Comparison of ENCODE assay signal across 9 cellular contexts in the genomic region with DNA sequence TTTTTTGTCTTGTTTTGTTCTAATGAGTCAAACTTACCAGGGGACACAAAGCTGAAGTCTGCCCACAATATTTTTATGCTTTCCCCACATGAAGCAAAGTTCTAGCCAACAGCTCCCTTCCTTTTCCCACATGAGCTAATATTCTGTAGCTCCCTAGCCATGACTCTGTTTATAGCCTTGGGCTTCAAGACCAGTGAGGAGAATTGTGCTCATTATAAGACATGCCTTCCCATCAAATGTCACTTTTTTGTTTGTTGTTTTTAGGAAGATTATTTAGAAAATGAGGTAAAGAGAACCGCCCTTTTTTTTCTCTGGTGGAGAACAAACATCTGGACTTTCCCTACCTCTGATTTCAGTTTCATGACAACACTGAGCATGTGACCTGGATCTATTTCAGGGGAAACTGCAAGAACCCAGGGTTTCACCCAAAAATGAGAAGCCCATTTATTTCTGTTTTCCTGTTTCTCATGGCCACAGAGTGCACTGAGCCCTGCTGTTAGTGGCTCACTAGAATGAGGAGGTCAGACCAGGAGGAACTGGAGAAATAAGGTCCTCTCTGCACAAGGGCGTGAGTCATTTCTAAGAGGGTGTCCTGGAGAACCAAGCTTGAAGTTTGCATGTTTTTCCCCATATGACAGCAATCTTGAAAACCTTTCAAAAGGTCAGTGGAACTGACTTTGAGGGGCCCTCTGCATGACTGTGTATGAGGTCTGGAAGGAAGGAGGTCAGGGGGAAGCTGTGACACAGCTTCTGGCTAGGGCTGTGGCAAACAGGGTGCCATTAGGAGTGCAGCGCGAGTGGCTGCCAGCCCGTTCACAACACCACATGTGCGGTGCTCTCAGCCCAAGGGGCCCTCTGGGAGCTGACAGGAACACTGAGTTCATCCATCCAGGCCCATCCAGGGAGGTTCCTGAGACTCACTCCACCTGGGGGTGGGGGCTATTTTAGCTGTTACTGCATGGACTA. TPM values are rescaled to one million over a fixed set of nuclear protein-coding genes. Genes with fewer than 3 reads are reported as not detected.
A peak's percentile ranks its signal among the peaks of the same experiment; 100 is the strongest.
DNase-seq lines count a peak whose midpoint lies in the region; ATAC-seq, FAIRE-seq and TF ChIP-seq lines count a peak whose summit lies in the region.
"Had no signal": no experiment of that assay in that cellular context is flagged by ENCODE, and none has a peak within 500 bp of the region (broad histone marks: within the 10 kb centered on the region; RNA-seq: fewer than 3 reads in every experiment).

No MANE protein-coding gene starts in this region.

- 59% methylated on average over 6 of the region's 6 CpGs for WGBS in liver
- WGBS in HepG2 (ENCODE audit: low lambda C conversion rate): 50% methylated on average over 2 of the region's 6 CpGs
- WGBS in heart left ventricle, 4 donors: 33 to 55% (median 48%) methylated on average over 6 of the region's 6 CpGs

- ATAC-seq in HepG2 (no peak), HG02798 (IDR thresholded peaks at IDR 0.05; ENCODE audit: poor library complexity, unreplicated experiment) (peak; percentile 84), heart left ventricle (peak; percentile 77 to 80 (median 80))

- DNase-seq in HepG2 (ENCODE audit: low spot score) (no peak), Peyer's patch (peak in 1 of 3 donors; percentile 51), heart left ventricle (peak in 4 of 5 donors; percentile 19 to 71 (median 36)), tibial artery (peak; percentile 80), mesenteric fat pad (ENCODE audit: low spot score) (no peak), NCI-H82 treated with DMSO at 0.1 percent for 48 hours (lab: John Stamatoyannopoulos, UW; ENCODE audit: unreplicated experiment) (no peak)

- in situ Hi-C loops in HepG2 (cut with HindIII; ENCODE audit: extremely low pct_ligation_motif_present, low pct_unique_long_range_greater_than_20kb): no loop called here

- no peak overlapping the region for H2AFZ ChIP-seq in HepG2 (ENCODE audit: low read length)

- no TSS peak for BruUV-seq in HepG2 (replicated peaks; lab: Mats Ljungman, UMichigan)

- no peak overlapping the region for H3K4me2 ChIP-seq in HepG2 (ENCODE audit: low read depth, low read length)

- no peak for TF ChIP-seq CTCF in liver (IDR thresholded peaks at IDR 0.05; ENCODE audit: low read depth, low read length, missing input control)
- no peak for TF ChIP-seq CTCF in HepG2 (CRISPR knock-in tag; IDR thresholded peaks at IDR 0.05)
- TF ChIP-seq CTCF in Peyer's patch (IDR thresholded peaks at IDR 0.05): no peak
- TF ChIP-seq CTCF in heart left ventricle (IDR thresholded peaks at IDR 0.05): no peak
- TF ChIP-seq CTCF in tibial artery (IDR thresholded peaks at IDR 0.05): no peak

- no peaks in the 10 kb centered on the region for H4K20me1 ChIP-seq in HepG2 (ENCODE audit: insufficient read depth, low read length)

- peaks cover 11 to 34% (median 22%) of the 10 kb centered on the region in 4 donors for H3K4me1 ChIP-seq in liver (ENCODE audit: control insufficient read depth in 4 of 4, insufficient read depth in 4 of 4, low read length in 3 of 4)
- peaks cover 12% of the 10 kb centered on the region for H3K4me1 ChIP-seq in HepG2 (ENCODE audit: insufficient read depth, low read length)
- H3K4me1 ChIP-seq in Peyer's patch: no peaks in the 10 kb centered on the region
- H3K4me1 ChIP-seq in heart left ventricle: peaks cover 0 to 42% (median 20%) of the 10 kb centered on the region in 12 donors
- H3K4me1 ChIP-seq in tibial artery: no peaks in the 10 kb centered on the region

- no peaks in the 10 kb centered on the region for H3K79me2 ChIP-seq in HepG2 (ENCODE audit: insufficient read depth, low read length)

- H3K27ac ChIP-seq in liver (ENCODE audit: low read depth in 1 of 2, low read length in 2 of 2) (peak overlapping the region; percentile 58 to 67), HepG2 (ENCODE audit: extremely low read length, insufficient read depth, low read length) (no peak overlapping the region), Peyer's patch (peak overlapping the region in 3 of 4 donors; percentile 34 to 66 (median 56)), heart left ventricle (peak overlapping the region; percentile 31 to 81 (median 60)), tibial artery (no peak overlapping the region)

- H3K9ac ChIP-seq in liver (ENCODE audit: low read depth in 1 of 2, low read length in 2 of 2): peak overlapping the region in 1 of 2 donors; percentile 47
- no peak overlapping the region for H3K9ac ChIP-seq in HepG2 (ENCODE audit: insufficient read depth, low read depth, low read length)

- TF ChIP-seq EP300 in HepG2 (IDR thresholded peaks at IDR 0.05; ENCODE audit: low read depth in 2 of 2, low read length in 2 of 2) (no peak), HepG2 (CRISPR knock-in tag; IDR thresholded peaks at IDR 0.05; ENCODE audit: borderline replicate concordance) (no peak)

- CTCF ChIA-PET in HepG2 (lab: Yijun Ruan, JAX; ENCODE audit: low intra/inter-chr PET ratio, low total read pairs): no interaction called here

- H3K9me3 ChIP-seq in liver (ENCODE audit: control insufficient read depth in 4 of 4, low read length in 3 of 4): no peaks in the 10 kb centered on the region
- H3K9me3 ChIP-seq in HepG2 (ENCODE audit: low read length): no peaks in the 10 kb centered on the region
- H3K9me3 ChIP-seq in Peyer's patch: no peaks in the 10 kb centered on the region
- H3K9me3 ChIP-seq in heart left ventricle: no peaks in the 10 kb centered on the region
- no peaks in the 10 kb centered on the region for H3K9me3 ChIP-seq in tibial artery
- H3K9me3 ChIP-seq: adrenal gland had no signal

- TF ChIP-seq POLR2A in HepG2 (IDR thresholded peaks at IDR 0.05; ENCODE audit: insufficient read depth in 1 of 2, low read depth in 2 of 2, low read length in 2 of 2) (no peak), Peyer's patch (IDR thresholded peaks at IDR 0.05) (no peak), heart left ventricle (IDR thresholded peaks at IDR 0.05) (no peak)

- FAIRE-seq in HepG2 (lab: Jason Lieb, UNC): no peak

- H3K27me3 ChIP-seq in liver (ENCODE audit: control insufficient read depth in 4 of 4, insufficient read depth in 4 of 4, low read length in 3 of 4): no peaks in the 10 kb centered on the region
- H3K27me3 ChIP-seq in HepG2 (ENCODE audit: control insufficient read depth in 1 of 2, insufficient read depth in 2 of 2, low read length in 2 of 2): no peaks in the 10 kb centered on the region
- no peaks in the 10 kb centered on the region for H3K27me3 ChIP-seq in Peyer's patch
- H3K27me3 ChIP-seq in heart left ventricle: peaks cover 0 to 9% (median 0%) of the 10 kb centered on the region in 9 donors
- no peaks in the 10 kb centered on the region for H3K27me3 ChIP-seq in tibial artery
- H3K27me3 ChIP-seq: adrenal gland had no signal

- intact Hi-C loops in HepG2 (cut with micrococcal nuclease; ENCODE audit: unreplicated experiment): no loop called here
- intact Hi-C loops in heart left ventricle (cut with DNase I): loop anchor here in 2 of 10 donors (2.0 to 5.0 kb wide), 2 partner anchors 41 to 54 kb away; no protein-coding TSS in a partner anchor
- intact Hi-C loops in tibial artery (cut with DNase I; ENCODE audit: low total_unique reads): no loop called here

- TF ChIP-seq RAD21 in liver (IDR thresholded peaks at IDR 0.05): no peak
- no peak for TF ChIP-seq RAD21 in HepG2 (CRISPR knock-in tag; IDR thresholded peaks at IDR 0.05)

- POLR2A ChIA-PET in HepG2 (lab: Yijun Ruan, JAX): no interaction called here

- H3K36me3 ChIP-seq in liver (ENCODE audit: control insufficient read depth in 4 of 4, insufficient read depth in 3 of 4, low read depth in 1 of 4, low read length in 3 of 4) (no peaks in the 10 kb centered on the region), HepG2 (replicated peaks in 1 of 2; ENCODE audit: control insufficient read depth in 1 of 2, insufficient read depth in 2 of 2, low read length in 2 of 2) (no peaks in the 10 kb centered on the region), Peyer's patch (no peaks in the 10 kb centered on the region), heart left ventricle (no peaks in the 10 kb centered on the region), tibial artery (no peaks in the 10 kb centered on the region)
- H3K36me3 ChIP-seq: adrenal gland had no signal

- H3K4me3 ChIP-seq in liver (ENCODE audit: low read depth in 1 of 3, low read length in 3 of 3) (no peak overlapping the region), HepG2 (replicated peaks in 1 of 3; ENCODE audit: insufficient read depth in 1 of 3, low read depth in 2 of 3, low read length in 3 of 3) (no peak overlapping the region), Peyer's patch (no peak overlapping the region), heart left ventricle (no peak overlapping the region), tibial artery (no peak overlapping the region)
- H3K4me3 ChIP-seq: adrenal gland had no signal

RNA-seq across cellular contexts. Expression of a gene that starts 55.1 kb away (rescaled TPM):
- 10 to 100 TPM in 1 of 2 donors, 1 to 10 TPM in 1; 5.8 to 13.2 TPM for total RNA-seq in liver
- polyA plus RNA-seq in liver: 1 to 10 TPM; 2.9 to 5.7 TPM
- 2.6 and 5.2 TPM in 2 replicates for total RNA-seq in HepG2 (2016; rRNA removed; fragmentation: Illumina TruSeq; extraction: Trizol)
- total RNA-seq in HepG2 (2016; cell fraction: cytosol; rRNA removed; fragmentation: Illumina TruSeq; extraction: Trizol; ENCODE audit: low read depth): 1.1 and 1.3 TPM in 2 replicates
- 2.8 and 5.0 TPM in 2 replicates for total RNA-seq in HepG2 (2016; cell fraction: insoluble cytoplasmic fraction; rRNA removed; fragmentation: Illumina TruSeq; extraction: Trizol)
- total RNA-seq in HepG2 (2016; cell fraction: membrane; rRNA removed; fragmentation: Illumina TruSeq; extraction: Trizol): 1.9 and 2.2 TPM in 2 replicates
- 3.6 and 5.2 TPM in 2 replicates for total RNA-seq in HepG2 (2016; cell fraction: nucleus; rRNA removed; fragmentation: Illumina TruSeq; extraction: Trizol)
- polyA plus RNA-seq in HepG2 (2011; rRNA removed): 2.4 and 2.8 TPM in 2 replicates
- polyA plus RNA-seq in HepG2 (2011; cell fraction: cytosol; rRNA removed): 3.3 and 4.2 TPM in 2 replicates
- 2.5 and 3.6 TPM in 2 replicates for polyA plus RNA-seq in HepG2 (2011; cell fraction: nucleus; rRNA removed)
- 2.3 and 2.6 TPM in 2 replicates for polyA plus RNA-seq in HepG2 (2012)
- polyA plus RNA-seq in HepG2 (2016; cell fraction: cytosol; fragmentation: Illumina TruSeq; extraction: Trizol; ENCODE audit: low read depth): 0.46 and 0.62 TPM in 2 replicates
- polyA plus RNA-seq in HepG2 (2016; cell fraction: insoluble cytoplasmic fraction; fragmentation: Illumina TruSeq; extraction: Trizol; ENCODE audit: low read depth): 1.7 and 2.0 TPM in 2 replicates
- 0.87 and 0.94 TPM in 2 replicates for polyA plus RNA-seq in HepG2 (2016; cell fraction: membrane; fragmentation: Illumina TruSeq; extraction: Trizol; ENCODE audit: low read depth)
- polyA plus RNA-seq in HepG2 (2016; cell fraction: nucleus; fragmentation: Illumina TruSeq; extraction: Trizol; ENCODE audit: insufficient read depth, low read depth): 3.1 and 3.3 TPM in 2 replicates
- polyA minus RNA-seq in HepG2 (2011; rRNA and poly(A)+ RNA removed; ENCODE audit: low replicate concordance): 0.07 and 5.7 TPM in 2 replicates
- 2.6 and 4.3 TPM in 2 replicates for polyA minus RNA-seq in HepG2 (2011; cell fraction: cytosol; rRNA and poly(A)+ RNA removed)
- 3.5 and 4.4 TPM in 2 replicates for polyA minus RNA-seq in HepG2 (2011; cell fraction: nucleus; rRNA and poly(A)+ RNA removed)
- total RNA-seq in Peyer's patch: 10 to 100 TPM in 1 of 4 donors, 1 to 10 TPM in 3; 1.7 to 10.7 (median 4.2) TPM
- 10 to 100 TPM in 5 of 9 donors, 1 to 10 TPM in 4; 5.0 to 41.8 (median 15.0) TPM for total RNA-seq in heart left ventricle
- polyA plus RNA-seq in heart left ventricle: 10 to 100 TPM in 1 of 2 donors, 1 to 10 TPM in 1; 3.6 to 31.7 TPM
- total RNA-seq in mesenteric fat pad: 8.3 TPM

Comparison
In these comparisons a context has a peak if more than half of its experiments do, and no peak if none do; other contexts are left out.
1. H3K27ac ChIP-seq: peak in liver (2 of 2), Peyer's patch (3 of 4) and heart left ventricle (12 of 12); none in HepG2 (single experiment) and tibial artery (0 of 2).
2. DNase-seq: peak in heart left ventricle (4 of 5) and tibial artery (2 of 2); none in HepG2 (single experiment), mesenteric fat pad (single experiment) and NCI-H82 treated with DMSO at 0.1 percent for 48 hours (single experiment).